8 cellular contexts compared by ENCODE assay signal in genomic region chr1:113931456-113931855, GRCh38. TPM values are rescaled to one million over a fixed set of nuclear protein-coding genes. Genes with fewer than 3 reads are reported as not detected.
A peak's percentile ranks its signal among the peaks of the same experiment; 100 is the strongest.
DNase-seq lines count a peak whose midpoint lies in the region; ATAC-seq and TF ChIP-seq lines count a peak whose summit lies in the region.

No MANE protein-coding gene starts in this region.

- peak overlapping the region; percentile 97 for H3K27ac ChIP-seq in left ventricle myocardium inferior (replicated peaks)

- peak overlapping the region; percentile 90 for H3K4me3 Mint-ChIP-seq in activated CD8-positive, alpha-beta T cell treated with anti-CD3 and anti-CD28 coated beads for 36 hours
- H3K4me3 Mint-ChIP-seq in type B pancreatic cell: peak overlapping the region; percentile 97

- H3K36me3 Mint-ChIP-seq in activated CD8-positive, alpha-beta T cell treated with anti-CD3 and anti-CD28 coated beads for 36 hours (ENCODE audit: low read depth): peaks cover 21% of the 10 kb centered on the region
- H3K36me3 Mint-ChIP-seq in type B pancreatic cell: no peaks in the 10 kb centered on the region

- POLR2A ChIA-PET in activated CD8-positive, alpha-beta T cell treated with anti-CD3 and anti-CD28 coated beads for 36 hours (lab: Charles Lee): interaction anchor here (1.0 to 6.8 kb wide), 7 partner anchors 8 to 61 kb away, joined by 3 to 93 read pairs (median 34); partner anchors contain the start of genes AP4B1, DCLRE1B and PTPN22

- H3K4me3 ChIP-seq in left ventricle myocardium inferior: peak overlapping the region; percentile 96

- H3K27me3 Mint-ChIP-seq in activated CD8-positive, alpha-beta T cell treated with anti-CD3 and anti-CD28 coated beads for 36 hours: no peaks in the 10 kb centered on the region
- no peaks in the 10 kb centered on the region for H3K27me3 Mint-ChIP-seq in type B pancreatic cell

- intact Hi-C loops in left ventricle myocardium inferior (cut with micrococcal nuclease) (loop anchor here (2.0 kb wide), 1 partner anchor 27 kb away; the partner anchor contains the start of genes AP4B1 and DCLRE1B), left cardiac atrium (cut with DNase I) (no loop called here)
- intact Hi-C loops in activated CD8-positive, alpha-beta T cell treated with anti-CD3 and anti-CD28 coated beads for 36 hours (cut with micrococcal nuclease): loop anchor here (5.0 kb wide), 1 partner anchor 59 kb away; the partner anchor contains the start of gene PTPN22

- peak overlapping the region; percentile 97 for H3K27ac Mint-ChIP-seq in activated CD8-positive, alpha-beta T cell treated with anti-CD3 and anti-CD28 coated beads for 36 hours
- peak overlapping the region; percentile 98 for H3K27ac Mint-ChIP-seq in type B pancreatic cell

- H3K9me3 Mint-ChIP-seq in activated CD8-positive, alpha-beta T cell treated with anti-CD3 and anti-CD28 coated beads for 36 hours: no peaks in the 10 kb centered on the region
- no peaks in the 10 kb centered on the region for H3K9me3 Mint-ChIP-seq in type B pancreatic cell

- peaks cover 73% of the 10 kb centered on the region for H3K4me1 ChIP-seq in left ventricle myocardium inferior

- CTCF ChIA-PET in activated CD8-positive, alpha-beta T cell treated with anti-CD3 and anti-CD28 coated beads for 36 hours (lab: Charles Lee): interaction anchor here (1.5 to 5.5 kb wide), 6 partner anchors 9 to 95 kb away, joined by 5 to 57 read pairs (median 18); partner anchors contain the start of genes AP4B1 and DCLRE1B

- ATAC-seq in left cardiac atrium: no peak
- no peak for ATAC-seq in activated CD8-positive, alpha-beta T cell treated with anti-CD3 and anti-CD28 coated beads for 36 hours

- H3K4me1 Mint-ChIP-seq in activated CD8-positive, alpha-beta T cell treated with anti-CD3 and anti-CD28 coated beads for 36 hours (ENCODE audit: low read depth): peaks cover 51% of the 10 kb centered on the region
- H3K4me1 Mint-ChIP-seq in type B pancreatic cell (ENCODE audit: unreplicated experiment): peaks cover 42% of the 10 kb centered on the region

- no peaks in the 10 kb centered on the region for H3K9me3 ChIP-seq in left ventricle myocardium inferior (replicated peaks)

- no peak for TF ChIP-seq CTCF in left ventricle myocardium inferior (IDR thresholded peaks at IDR 0.05; ENCODE audit: borderline replicate concordance)
- no peak for TF ChIP-seq CTCF in activated CD8-positive, alpha-beta T cell treated with anti-CD3 and anti-CD28 coated beads for 36 hours (IDR thresholded peaks at IDR 0.05)
- TF ChIP-seq CTCF in type B pancreatic cell (conservative IDR thresholded peaks at IDR 0.05): no peak

- no peaks in the 10 kb centered on the region for H3K27me3 ChIP-seq in left ventricle myocardium inferior (ENCODE audit: low read depth)

- no peaks in the 10 kb centered on the region for H3K36me3 ChIP-seq in left ventricle myocardium inferior

- DNase-seq in left ventricle myocardium inferior (no peak), left cardiac atrium (no peak), iris pigment epithelial cell (ENCODE audit: low read depth) (peak; percentile 85), type B pancreatic cell (ENCODE audit: extremely low spot score, unreplicated experiment) (no peak), NCI-H2107 (lab: John Stamatoyannopoulos, UW) (no peak)
- DNase-seq in activated CD8-positive, alpha-beta T cell treated with anti-CD3 and anti-CD28 coated beads for 36 hours: no peak
- DNase-seq in stimulated activated naive CD4-positive, alpha-beta T cell treated with Interleukin-2 at 50 U/mL for 16 hours (lab: John Stamatoyannopoulos, UW): no peak
- DNase-seq in activated CD4-positive, alpha-beta T cell treated with anti-CD3 and anti-CD28 coated beads for 4 hours: no peak

RNA-seq across cellular contexts. Expression of gene HIPK1, which starts 2.3 kb away (rescaled TPM):
- total RNA-seq in left ventricle myocardium inferior: 52.2 TPM
- total RNA-seq in left cardiac atrium: 10 to 100 TPM; 59.4 to 72.0 TPM
- 10 to 100 TPM; 42.8 to 45.1 TPM for total RNA-seq in activated CD8-positive, alpha-beta T cell treated with anti-CD3 and anti-CD28 coated beads for 36 hours
- 49.9 and 62.0 TPM in 2 replicates for total RNA-seq in type B pancreatic cell (ENCODE audit: low replicate concordance)

RNA-seq across cellular contexts. Expression of gene DCLRE1B, which starts 26.3 kb away (rescaled TPM):
- total RNA-seq in left ventricle myocardium inferior (2.1 TPM), left cardiac atrium (1 to 10 TPM; 3.6 to 4.2 TPM), type B pancreatic cell (ENCODE audit: low replicate concordance) (5.7 and 16.0 TPM in 2 replicates)
- total RNA-seq in activated CD8-positive, alpha-beta T cell treated with anti-CD3 and anti-CD28 coated beads for 36 hours: 10 to 100 TPM; 19.1 to 19.3 TPM

RNA-seq across cellular contexts. Expression of gene AP4B1, which starts 26.9 kb away (rescaled TPM):
- 11.8 TPM for total RNA-seq in left ventricle myocardium inferior
- total RNA-seq in left cardiac atrium: 10 to 100 TPM; 11.9 to 12.0 TPM
- total RNA-seq in activated CD8-positive, alpha-beta T cell treated with anti-CD3 and anti-CD28 coated beads for 36 hours: 10 to 100 TPM; 38.2 to 38.5 TPM
- 13.5 and 22.4 TPM in 2 replicates for total RNA-seq in type B pancreatic cell (ENCODE audit: low replicate concordance)

RNA-seq across cellular contexts. Expression of gene BCL2L15, which starts 44.1 kb away (rescaled TPM):
- total RNA-seq in left ventricle myocardium inferior: not detected
- under 1 TPM in 1 of 2 donors, not detected in 1; 0.97 TPM for total RNA-seq in left cardiac atrium
- total RNA-seq in activated CD8-positive, alpha-beta T cell treated with anti-CD3 and anti-CD28 coated beads for 36 hours: under 1 TPM; 0.40 to 0.61 TPM
- total RNA-seq in type B pancreatic cell (ENCODE audit: low replicate concordance): 1.2 TPM in 2 replicates

RNA-seq across cellular contexts. Expression of gene OLFML3, which starts 47.8 kb away (rescaled TPM):
- total RNA-seq in left ventricle myocardium inferior (14.3 TPM), left cardiac atrium (10 to 100 TPM; 18.8 to 36.2 TPM), type B pancreatic cell (ENCODE audit: low replicate concordance) (7.5 and 30.5 TPM in 2 replicates)
- total RNA-seq in activated CD8-positive, alpha-beta T cell treated with anti-CD3 and anti-CD28 coated beads for 36 hours: under 1 TPM; 0.14 to 0.49 TPM

Comparison
In these comparisons a context has a peak if more than half of its experiments do, and no peak if none do; other contexts are left out.
1. intact Hi-C loops: an anchor here in left ventricle myocardium inferior (2.0 kb wide) and activated CD8-positive, alpha-beta T cell treated with anti-CD3 and anti-CD28 coated beads for 36 hours (5.0 kb wide); none called in left cardiac atrium.